Comparison of ENCODE assay signal across 8 cellular contexts in the genomic region with DNA sequence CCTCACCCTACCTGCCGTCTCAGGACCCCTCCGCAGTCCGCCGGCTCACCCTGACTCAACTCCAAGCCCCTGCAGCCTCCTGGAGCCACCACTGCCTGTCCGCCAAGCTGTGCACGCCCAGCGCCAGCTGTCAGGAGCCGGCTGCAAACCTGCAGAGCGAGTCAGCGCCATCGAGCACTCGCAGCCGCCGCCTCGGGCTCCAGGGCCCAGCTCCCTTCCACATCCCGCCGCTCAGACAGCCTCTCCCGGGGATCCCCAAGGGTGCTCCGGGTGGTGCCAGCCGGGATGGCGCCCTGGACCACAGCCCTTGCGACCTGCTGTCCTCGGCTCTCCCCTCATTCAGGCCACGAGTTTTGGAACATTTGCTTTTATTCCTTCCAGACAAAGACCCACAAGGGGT. TPM values are rescaled to one million over a fixed set of nuclear protein-coding genes. Genes with fewer than 3 reads are reported as not detected.
DNase-seq lines count a peak whose midpoint lies in the region; ATAC-seq and TF ChIP-seq lines count a peak whose summit lies in the region.
"Had no signal": no experiment of that assay in that cellular context is flagged by ENCODE, and none has a peak within 500 bp of the region (broad histone marks: within the 10 kb centered on the region; RNA-seq: fewer than 3 reads in every experiment).

No MANE protein-coding gene starts in this region.

- H3K4me3 ChIP-seq in fibroblast of lung (replicated peaks in 1 of 4; ENCODE audit: control extremely low read depth in 1 of 4, insufficient read depth in 1 of 4, low read depth in 3 of 4, low read length in 4 of 4) (no peak overlapping the region), gastrocnemius medialis (peak overlapping the region in 2 of 4 donors; percentile 50 to 63), smooth muscle cell (no peak overlapping the region)

- H3K79me2 ChIP-seq in fibroblast of lung (ENCODE audit: control insufficient read depth, insufficient read depth, low read length) (no peaks in the 10 kb centered on the region), smooth muscle cell (ENCODE audit: low read depth) (no peaks in the 10 kb centered on the region)

- H2AFZ ChIP-seq in fibroblast of lung (ENCODE audit: low read length) (no peak overlapping the region), smooth muscle cell (ENCODE audit: low read depth) (no peak overlapping the region)

- H3K4me2 ChIP-seq in fibroblast of lung (ENCODE audit: extremely low read depth, insufficient read depth, low read length) (peak overlapping the region; percentile 48), smooth muscle cell (no peak overlapping the region)

- H3K27me3 ChIP-seq in fibroblast of lung (ENCODE audit: control insufficient read depth, insufficient read depth, low read length) (peaks cover 5% of the 10 kb centered on the region), gastrocnemius medialis (no peaks in the 10 kb centered on the region), smooth muscle cell (ENCODE audit: low read depth) (peaks cover 6% of the 10 kb centered on the region)

- H4K20me1 ChIP-seq in fibroblast of lung (ENCODE audit: control insufficient read depth, extremely low read depth, insufficient read depth, low read length) = no peaks in the 10 kb centered on the region
- H4K20me1 ChIP-seq in smooth muscle cell (ENCODE audit: low read depth) = no peaks in the 10 kb centered on the region

- TF ChIP-seq CTCF in fibroblast of lung (conservative IDR thresholded peaks at IDR 0.05 in 1 of 2, IDR thresholded peaks at IDR 0.05 in 1 of 2; ENCODE audit: low read depth in 1 of 2, low read length in 2 of 2) = no peak
- TF ChIP-seq CTCF in gastrocnemius medialis (IDR thresholded peaks at IDR 0.05 in 4 of 5, conservative IDR thresholded peaks at IDR 0.05 in 1 of 5) = no peak
- no peak for TF ChIP-seq CTCF in smooth muscle cell (IDR thresholded peaks at IDR 0.05; ENCODE audit: borderline replicate concordance, insufficient read depth, poor library complexity, severe bottlenecking)

- H3F3A ChIP-seq in smooth muscle cell (ENCODE audit: low read depth) = peaks cover 9% of the 10 kb centered on the region

- H3K27ac ChIP-seq in fibroblast of lung (ENCODE audit: insufficient read depth, low read length) = no peak overlapping the region
- peak overlapping the region; percentile 95 to 97 (median 96) for H3K27ac ChIP-seq in gastrocnemius medialis
- no peak overlapping the region for H3K27ac ChIP-seq in smooth muscle cell (ENCODE audit: low read depth)

- intact Hi-C loops in gastrocnemius medialis (cut with DNase I; ENCODE audit: low total_unique reads) = no loop called here

- ATAC-seq in gastrocnemius medialis (no peak), HG03342 (IDR thresholded peaks at IDR 0.05; ENCODE audit: unreplicated experiment) (no peak), HG03139 (IDR thresholded peaks at IDR 0.05; ENCODE audit: unreplicated experiment) (no peak)

- peak; percentile 26 for DNase-seq in G401 (ENCODE audit: low spot score)
- DNase-seq in NCI-H446 treated with DMSO at 0.1 percent for 48 hours (lab: John Stamatoyannopoulos, UW) = peak; percentile 5
- DNase-seq in fibroblast of lung (ENCODE audit: low read depth in 2 of 2) = peak in 1 of 2 donors; percentile 26
- no peak for DNase-seq in gastrocnemius medialis
- DNase-seq in smooth muscle cell (lab: John Stamatoyannopoulos, UW; ENCODE audit: unreplicated experiment) = no peak
- DNase-seq: NCI-H2081 had no signal

- H3K9me3 ChIP-seq in fibroblast of lung (ENCODE audit: control insufficient read depth, insufficient read depth, low read depth, low read length) = no peaks in the 10 kb centered on the region
- H3K9me3 ChIP-seq in gastrocnemius medialis = no peaks in the 10 kb centered on the region
- H3K9me3 ChIP-seq in smooth muscle cell (replicated peaks; ENCODE audit: low read depth) = no peaks in the 10 kb centered on the region

- H3K36me3 ChIP-seq in fibroblast of lung (ENCODE audit: control insufficient read depth, insufficient read depth, low read length) (no peaks in the 10 kb centered on the region), gastrocnemius medialis (peaks cover 0 to 5% of the 10 kb centered on the region in 2 donors), smooth muscle cell (ENCODE audit: low read depth) (no peaks in the 10 kb centered on the region)

- 66% methylated on average over 20 of the region's 24 CpGs for WGBS in smooth muscle cell (ENCODE audit: low lambda C conversion rate)

- no peak overlapping the region for H3K9ac ChIP-seq in fibroblast of lung (ENCODE audit: insufficient read depth, low read length)
- no peak overlapping the region for H3K9ac ChIP-seq in smooth muscle cell (ENCODE audit: low read depth)

- in situ Hi-C loops in G401 (cut with HindIII; ENCODE audit: low sequenced_read_pairs) = no loop called here
- in situ Hi-C loops in gastrocnemius medialis (cut with MboI; ENCODE audit: low sequenced_read_pairs in 4 of 4) = loop anchor here in 3 of 4 donors (10.0 to 25.0 kb wide), 3 partner anchors 122 to 264 kb away; a partner anchor contains a TSS

- H3K4me1 ChIP-seq in fibroblast of lung (ENCODE audit: control insufficient read depth, extremely low read depth, insufficient read depth, low read length) (peaks cover 19% of the 10 kb centered on the region), gastrocnemius medialis (peaks cover 42 to 52% of the 10 kb centered on the region in 2 donors), smooth muscle cell (ENCODE audit: low read depth) (peaks cover 8% of the 10 kb centered on the region)

- no peak for TF ChIP-seq POLR2A in gastrocnemius medialis (IDR thresholded peaks at IDR 0.05)

RNA-seq across cellular contexts. Expression of a gene that starts 4.2 kb away (rescaled TPM):
- total RNA-seq in G401 (2014; rRNA removed; shearing (Covaris generic)) = 1.3 and 1.8 TPM in 2 replicates
- total RNA-seq in fibroblast of lung = 1.3 and 1.8 TPM in 2 replicates
- polyA plus RNA-seq in fibroblast of lung = 1.2 and 1.4 TPM in 2 replicates
- polyA plus RNA-seq in fibroblast of lung (2012) = 0.70 and 0.75 TPM in 2 replicates
- not detected in 2 replicates for polyA minus RNA-seq in fibroblast of lung (ENCODE audit: low replicate concordance)
- total RNA-seq in gastrocnemius medialis = 1,000 to 10,000 TPM; 2,919 to 3,968 (median 3,006) TPM
- 1.7 TPM in 1 of 2 replicates, not detected in the other for total RNA-seq in smooth muscle cell
- polyA plus RNA-seq in smooth muscle cell = 0.78 and 1.2 TPM in 2 replicates

RNA-seq across cellular contexts. Expression of a gene that starts 10.4 kb away (rescaled TPM):
- total RNA-seq in G401 (2014; rRNA removed; shearing (Covaris generic)) = 75.4 and 83.0 TPM in 2 replicates
- total RNA-seq in fibroblast of lung (1.0 and 12.9 TPM in 2 replicates), gastrocnemius medialis (under 1 TPM in 1 of 4 donors, not detected in 3; 0.84 TPM), smooth muscle cell (25.8 and 35.1 TPM in 2 replicates)
- polyA plus RNA-seq in fibroblast of lung (23.7 and 104 TPM in 2 replicates), smooth muscle cell (61.2 and 66.5 TPM in 2 replicates)
- 22.4 and 96.8 TPM in 2 replicates for polyA plus RNA-seq in fibroblast of lung (2012)
- polyA minus RNA-seq in fibroblast of lung (ENCODE audit: low replicate concordance) = 31.1 and 47.2 TPM in 2 replicates

RNA-seq across cellular contexts. Expression of a gene that starts 10.7 kb away (rescaled TPM):
- 26.5 and 45.6 TPM in 2 replicates for total RNA-seq in G401 (2014; rRNA removed; shearing (Covaris generic))
- total RNA-seq in fibroblast of lung = 50.8 and 101 TPM in 2 replicates
- 21.8 and 23.3 TPM in 2 replicates for polyA plus RNA-seq in fibroblast of lung
- polyA plus RNA-seq in fibroblast of lung (2012) = 30.9 and 38.4 TPM in 2 replicates
- 15.0 and 24.9 TPM in 2 replicates for polyA minus RNA-seq in fibroblast of lung (ENCODE audit: low replicate concordance)
- total RNA-seq in gastrocnemius medialis = 100 to 1,000 TPM in 2 of 4 donors, 10 to 100 TPM in 2; 35.8 to 114 (median 79.0) TPM
- 10.9 and 14.7 TPM in 2 replicates for total RNA-seq in smooth muscle cell
- polyA plus RNA-seq in smooth muscle cell = 14.4 and 17.8 TPM in 2 replicates

RNA-seq across cellular contexts. Expression of a gene that starts 31.1 kb away (rescaled TPM):
- 40.4 and 43.3 TPM in 2 replicates for total RNA-seq in G401 (2014; rRNA removed; shearing (Covaris generic))
- total RNA-seq in fibroblast of lung (14.7 and 15.9 TPM in 2 replicates), gastrocnemius medialis (10 to 100 TPM; 26.1 to 41.9 (median 36.4) TPM), smooth muscle cell (15.3 and 19.4 TPM in 2 replicates)
- polyA plus RNA-seq in fibroblast of lung (37.4 and 43.2 TPM in 2 replicates), smooth muscle cell (52.6 and 55.4 TPM in 2 replicates)
- 40.7 and 41.9 TPM in 2 replicates for polyA plus RNA-seq in fibroblast of lung (2012)
- polyA minus RNA-seq in fibroblast of lung (ENCODE audit: low replicate concordance) = 10.2 and 29.3 TPM in 2 replicates

RNA-seq across cellular contexts. Expression of a gene that starts 31.2 kb away (rescaled TPM):
- not detected in 2 replicates for total RNA-seq in G401 (2014; rRNA removed; shearing (Covaris generic))
- total RNA-seq in fibroblast of lung = 0.50 and 0.51 TPM in 2 replicates
- polyA plus RNA-seq in fibroblast of lung = 1.7 TPM in 1 of 2 replicates, not detected in the other
- polyA plus RNA-seq in fibroblast of lung (2012) = 0.32 and 2.9 TPM in 2 replicates
- polyA minus RNA-seq in fibroblast of lung (ENCODE audit: low replicate concordance) = not detected in 2 replicates
- not detected for total RNA-seq in gastrocnemius medialis
- total RNA-seq in smooth muscle cell = not detected in 2 replicates
- 0.64 TPM in 1 of 2 replicates, not detected in the other for polyA plus RNA-seq in smooth muscle cell

Comparison
In these comparisons a context has a peak if more than half of its experiments do, and no peak if none do; other contexts are left out.
1. DNase-seq: peak in G401 (single experiment) and NCI-H446 treated with DMSO at 0.1 percent for 48 hours (single experiment); none in gastrocnemius medialis (0 of 2) and smooth muscle cell (single experiment).
2. H3K27ac ChIP-seq: peak in gastrocnemius medialis (4 of 4); none in fibroblast of lung (single experiment) and smooth muscle cell (single experiment).
3. RNA of a gene that starts 4.2 kb away (total RNA-seq): 2,919 to 3,968 TPM in gastrocnemius medialis; 1.7 TPM in smooth muscle cell, 1.3 to 1.8 TPM in fibroblast of lung and 1.3 to 1.8 TPM in G401; every median in the first group is over 1,000 times any median in the second.